Comparison of ENCODE assay signal across 23 cellular contexts in genomic region chr15:90892498-90893174, GRCh38.
"Had no signal": no experiment of that assay in that cellular context is flagged by ENCODE, and none has a peak within 500 bp of the region (broad histone marks: within the 10 kb centered on the region; RNA-seq: fewer than 3 reads in every experiment).

No MANE protein-coding gene starts in this region.

- H3K4me3 ChIP-seq: adrenal gland, breast epithelium, gastrocnemius medialis, tibial nerve, uterus had no signal

- H3K36me3 Mint-ChIP-seq: activated naive CD4-positive, alpha-beta T cell treated with anti-CD3 and anti-CD28 coated beads, Interleukin-2, amount 50 U/mL, for 24 hours had no signal

- H3K27ac Mint-ChIP-seq: activated CD8-positive, alpha-beta memory T cell treated with anti-CD3 and anti-CD28 coated beads, Interleukin-2, amount 10 ng/mL, durations not matched to agents 7 days and 5 days; activated naive CD4-positive, alpha-beta T cell treated with anti-CD3 and anti-CD28 coated beads, Interleukin-2, amount 50 U/mL, for 24 hours; activated T-cell treated with anti-CD3 and anti-CD28 coated beads, Interleukin-2, amount 50 U/mL, for 24 hours; nephron; progenitor cell of endocrine pancreas; stimulated activated naive CD8-positive, alpha-beta T cell treated with anti-CD3 and anti-CD28 coated beads, Interleukin-15, Interleukin-2, amounts not matched to agents 100 ng/mL and 50 ng/mL, for 24 hours had no signal

- H3K4me1 ChIP-seq: breast epithelium, gastrocnemius medialis, tibial nerve, uterus had no signal

- H3K27me3 Mint-ChIP-seq: activated CD8-positive, alpha-beta memory T cell treated with anti-CD3 and anti-CD28 coated beads, Interleukin-2, amount 10 ng/mL, durations not matched to agents 7 days and 5 days; activated naive CD4-positive, alpha-beta T cell treated with anti-CD3 and anti-CD28 coated beads, Interleukin-2, amount 50 U/mL, for 24 hours; progenitor cell of endocrine pancreas; stimulated activated naive CD8-positive, alpha-beta T cell treated with anti-CD3 and anti-CD28 coated beads, Interleukin-15, Interleukin-2, amounts not matched to agents 100 ng/mL and 50 ng/mL, for 24 hours had no signal

- ATAC-seq: activated CD8-positive, alpha-beta memory T cell treated with anti-CD3 and anti-CD28 coated beads, Interleukin-2, amount 10 ng/mL, durations not matched to agents 7 days and 5 days; esophagus mucosa; gastrocnemius medialis; left lobe of liver had no signal

- FAIRE-seq: astrocyte, keratinocyte, TTC549 had no signal

- H3K9me3 ChIP-seq: adrenal gland, breast epithelium, gastrocnemius medialis, tibial nerve, uterus had no signal

- H3K4me1 Mint-ChIP-seq: activated naive CD4-positive, alpha-beta T cell treated with anti-CD3 and anti-CD28 coated beads, Interleukin-2, amount 50 U/mL, for 24 hours had no signal

- H3K9me3 Mint-ChIP-seq: activated naive CD4-positive, alpha-beta T cell treated with anti-CD3 and anti-CD28 coated beads, Interleukin-2, amount 50 U/mL, for 24 hours; activated T-cell treated with anti-CD3 and anti-CD28 coated beads, Interleukin-2, amount 50 U/mL, for 24 hours; nephron; stimulated activated naive CD8-positive, alpha-beta T cell treated with anti-CD3 and anti-CD28 coated beads, Interleukin-15, Interleukin-2, amounts not matched to agents 100 ng/mL and 50 ng/mL, for 24 hours had no signal

- H3K36me3 ChIP-seq: breast epithelium, uterus had no signal

- DNase-seq: activated CD4-positive, alpha-beta T cell treated with anti-CD3 and anti-CD28 coated beads, Interleukin-2, amount 50 U/mL, for 48 hours; activated CD8-positive, alpha-beta memory T cell treated with anti-CD3 and anti-CD28 coated beads, Interleukin-2, amount 10 ng/mL, durations not matched to agents 7 days and 5 days; activated effector memory CD4-positive, alpha-beta T cell treated with anti-CD3 and anti-CD28 coated beads, Interleukin-2, amount 50 U/mL, for 16 hours; activated T-cell treated with anti-CD3 and anti-CD28 coated beads, Interleukin-2, amount 50 U/mL, for 24 hours; adrenal gland; cortex of kidney; effector CD8-positive, alpha-beta T cell; gastrocnemius medialis; head of caudate nucleus; midbrain; T-helper 2 cell; uterus had no signal

- H3K4me3 Mint-ChIP-seq: activated CD8-positive, alpha-beta memory T cell treated with anti-CD3 and anti-CD28 coated beads, Interleukin-2, amount 10 ng/mL, durations not matched to agents 7 days and 5 days; activated naive CD4-positive, alpha-beta T cell treated with anti-CD3 and anti-CD28 coated beads, Interleukin-2, amount 50 U/mL, for 24 hours; activated T-cell treated with anti-CD3 and anti-CD28 coated beads, Interleukin-2, amount 50 U/mL, for 24 hours; nephron; stimulated activated naive CD8-positive, alpha-beta T cell treated with anti-CD3 and anti-CD28 coated beads, Interleukin-15, Interleukin-2, amounts not matched to agents 100 ng/mL and 50 ng/mL, for 24 hours had no signal

- H3K27ac ChIP-seq: adrenal gland, breast epithelium, gastrocnemius medialis, tibial nerve, uterus had no signal

- H3K27me3 ChIP-seq: adrenal gland, breast epithelium, gastrocnemius medialis, tibial nerve, uterus had no signal
